8 cellular contexts compared by ENCODE assay signal in the genomic region with DNA sequence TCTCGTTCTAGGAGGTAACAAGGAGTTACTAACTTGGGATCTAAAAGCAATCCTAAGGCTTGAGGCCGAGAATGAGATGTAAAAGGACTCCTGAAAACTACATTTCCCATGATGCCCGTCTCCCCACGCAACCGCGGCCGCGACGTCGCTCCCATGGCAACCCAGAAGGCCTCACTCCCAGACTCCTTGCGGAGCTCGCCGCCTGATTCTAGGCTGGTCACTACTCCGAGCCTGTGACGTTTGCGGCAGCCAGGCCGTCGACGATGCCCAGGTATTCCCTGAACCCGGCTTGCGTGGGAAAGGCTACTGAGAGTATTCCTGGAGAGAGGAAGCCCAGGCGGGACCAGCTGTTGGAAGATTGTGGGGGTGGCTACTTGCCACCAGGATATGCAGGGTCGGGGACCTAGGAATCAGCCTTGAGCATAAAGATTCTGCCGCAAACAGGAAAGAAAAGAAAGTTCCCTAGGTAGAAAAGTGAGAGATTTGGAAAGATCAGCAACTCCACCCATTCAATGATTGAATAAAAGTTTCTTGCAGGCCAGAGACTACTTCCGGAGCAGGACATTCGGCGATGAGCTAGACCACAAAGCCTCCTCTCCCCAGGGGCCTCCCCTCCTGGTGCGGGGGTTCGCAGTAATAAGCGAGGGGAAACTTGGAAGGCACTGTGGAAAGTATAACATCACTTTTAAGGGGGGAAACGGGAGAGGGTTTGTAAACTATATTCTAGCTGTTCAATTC.
DNase-seq lines count a peak whose midpoint lies in the region; ATAC-seq and TF ChIP-seq lines count a peak whose summit lies in the region.

A gene (plus strand): TSS at position 164 of the 738 bp plus-strand sequence. CDS start 100 bp downstream, at position 264.

- DNase-seq in AML-193 (lab: John Stamatoyannopoulos, UW) (peak; percentile 82 to 83), NCI-H510A treated with DMSO at 0.1 percent for 48 hours (lab: John Stamatoyannopoulos, UW) (peak; percentile 88), coronary artery (ENCODE audit: low spot score) (peak; percentile 94)
- peak; percentile 92 for DNase-seq in activated CD4-positive, alpha-beta T cell treated with anti-CD3 and anti-CD28 coated beads for 48 hours
- peak; percentile 53 to 69 for DNase-seq in stimulated activated CD4-positive, alpha-beta T cell treated with anti-CD3 and anti-CD28 coated beads, Interleukin-1b, Interleukin-23, amount 100 ng/mL, for 4 hours (ENCODE audit: low read depth in 2 of 2)

- no peaks in the 10 kb centered on the region for H3K27me3 ChIP-seq in layer of hippocampus (ENCODE audit: control insufficient read depth, insufficient read depth, low read length)

- TF ChIP-seq CTCF in coronary artery (IDR thresholded peaks at IDR 0.05), result no peak

- ATAC-seq in HG03439 (IDR thresholded peaks at IDR 0.05; ENCODE audit: unreplicated experiment), result peak; percentile 99

- H3K4me3 ChIP-seq in coronary artery, result peak within 1 kb of the TSS; percentile 80

- TF ChIP-seq POLR2A in GM19193 (IDR thresholded peaks at IDR 0.05; ENCODE audit: extremely low read depth, insufficient read depth, insufficient read length), result peak; percentile 54

- H3K27ac ChIP-seq in coronary artery (peak within 1 kb of the TSS; percentile 82 to 87), layer of hippocampus (ENCODE audit: low read depth, low read length) (peak within 1 kb of the TSS; percentile 23)

Comparison
In these comparisons a context has a peak if more than half of its experiments do, and no peak if none do; other contexts are left out.
1. Peak in every context shown above with its lines: DNase-seq, ATAC-seq, H3K4me3 ChIP-seq and H3K27ac ChIP-seq.